In the genomic region with DNA sequence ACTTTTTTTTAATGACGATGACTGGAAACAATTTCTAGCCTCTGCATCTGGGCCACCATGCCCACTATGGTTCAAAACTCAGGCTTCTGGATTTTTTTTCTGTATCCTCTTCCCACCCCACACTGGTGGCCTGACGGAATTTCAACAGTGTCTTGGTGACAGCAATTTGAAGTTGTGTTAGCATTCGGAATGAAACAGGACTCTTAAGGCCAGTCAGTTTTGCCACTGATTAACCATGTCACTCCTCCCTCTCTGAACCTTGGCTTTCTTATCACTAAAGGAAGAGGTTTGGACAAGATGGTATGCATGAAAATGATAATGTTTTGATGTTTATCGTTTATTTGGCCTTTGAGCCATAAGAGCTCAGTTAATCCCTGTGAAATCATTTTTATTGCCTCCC, we compare ENCODE assay signal across 1 cellular context.
TF ChIP-seq lines count a peak whose summit lies in the region.

No MANE protein-coding gene starts in this region.

TF ChIP-seq in K562, 482 proteins besides CTCF, POLR2A, EP300 and RAD21 (continued from another document):
- TF ChIP-seq, protein P1, sequence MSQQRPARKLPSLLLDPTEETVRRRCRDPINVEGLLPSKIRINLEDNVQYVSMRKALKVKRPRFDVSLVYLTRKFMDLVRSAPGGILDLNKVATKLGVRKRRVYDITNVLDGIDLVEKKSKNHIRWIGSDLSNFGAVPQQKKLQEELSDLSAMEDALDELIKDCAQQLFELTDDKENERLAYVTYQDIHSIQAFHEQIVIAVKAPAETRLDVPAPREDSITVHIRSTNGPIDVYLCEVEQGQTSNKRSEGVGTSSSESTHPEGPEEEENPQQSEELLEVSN (IDR thresholded peaks at IDR 0.05; ENCODE audit: borderline replicate concordance in 1 of 2, extremely low read depth in 1 of 2, insufficient read depth in 1 of 2, insufficient read length in 1 of 2, low read depth in 1 of 2, low read length in 1 of 2, poor library complexity in 1 of 2, severe bottlenecking in 1 of 2) = no peak
- TF ChIP-seq KDM1A (IDR thresholded peaks at IDR 0.05) (0 out of 4 replicates have a peak, but pooled peaks of 1 of the 2 experiments have one; percentile 9), DPF2 (IDR thresholded peaks at IDR 0.05) (peak; percentile 35; the same call in 1 of the 2 replicates)
